Comparison of ENCODE assay signal across 17 cellular contexts in the genomic region with DNA sequence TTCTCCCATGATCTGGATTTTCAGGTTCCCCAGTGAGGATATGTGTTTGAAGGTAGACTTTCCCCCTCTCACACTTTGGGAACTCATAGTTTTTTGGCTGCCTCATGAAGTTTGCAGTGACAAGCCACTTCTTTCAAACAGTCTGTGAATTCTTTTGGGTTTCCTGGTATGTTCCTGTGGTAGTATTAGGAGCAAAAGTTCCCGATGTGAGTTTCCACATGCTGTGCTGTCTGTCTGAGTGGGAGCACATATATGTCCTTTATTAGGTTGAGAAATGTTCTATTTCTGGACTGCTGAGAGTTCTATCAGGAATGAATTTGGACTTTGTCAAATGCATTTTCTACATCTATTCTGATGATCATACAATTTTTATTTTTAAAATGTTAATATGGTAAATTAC.
A peak's percentile ranks its signal among the peaks of the same experiment; 100 is the strongest.
DNase-seq lines count a peak whose midpoint lies in the region; ATAC-seq, FAIRE-seq and TF ChIP-seq lines count a peak whose summit lies in the region.
"Had no signal": no experiment of that assay in that cellular context is flagged by ENCODE, and none has a peak within 500 bp of the region (broad histone marks: within the 10 kb centered on the region; RNA-seq: fewer than 3 reads in every experiment).

No MANE protein-coding gene starts in this region.

- H3K27me3 ChIP-seq in astrocyte (ENCODE audit: insufficient read depth, low read length), result no peaks in the 10 kb centered on the region

- H3K4me1 Mint-ChIP-seq in astrocyte (ENCODE audit: low read depth, unreplicated experiment), result peaks cover 1% of the 10 kb centered on the region
- H3K4me1 Mint-ChIP-seq: B cell; CD4-positive, alpha-beta memory T cell had no signal

- H3K9me3 ChIP-seq in astrocyte (ENCODE audit: insufficient read depth, low read depth, low read length) (no peaks in the 10 kb centered on the region), mucosa of descending colon (peaks cover 16% of the 10 kb centered on the region)

- H3K4me2 ChIP-seq in astrocyte (ENCODE audit: low read length), result no peak overlapping the region
- H3K4me2 ChIP-seq: SK-N-SH had no signal

- H3K9ac ChIP-seq in astrocyte (ENCODE audit: low read length), result no peak overlapping the region
- H3K9ac ChIP-seq: SK-N-SH had no signal

- FAIRE-seq in astrocyte (lab: Jason Lieb, UNC), result no peak
- FAIRE-seq: GM12892, GM18507 had no signal

- no peak for TF ChIP-seq CTCF in astrocyte (IDR thresholded peaks at IDR 0.05; ENCODE audit: insufficient read depth, low read depth, low read length)
- no peak for TF ChIP-seq CTCF in mucosa of descending colon (IDR thresholded peaks at IDR 0.05)

- H3K9me3 Mint-ChIP-seq in astrocyte (ENCODE audit: unreplicated experiment), result peaks cover 13% of the 10 kb centered on the region

- H3K4me3 ChIP-seq in astrocyte (ENCODE audit: insufficient read depth, low read depth, low read length) (no peak overlapping the region), mucosa of descending colon (no peak overlapping the region)

- H3K36me3 ChIP-seq in astrocyte (ENCODE audit: insufficient read depth, low read length) (no peaks in the 10 kb centered on the region), mucosa of descending colon (ENCODE audit: low read depth) (no peaks in the 10 kb centered on the region)

- H2AFZ ChIP-seq in astrocyte (ENCODE audit: low read depth, low read length), result no peak overlapping the region

- ATAC-seq in mucosa of descending colon (no peak), HG03571 (IDR thresholded peaks at IDR 0.05; ENCODE audit: unreplicated experiment) (no peak)

- H3K79me2 ChIP-seq in astrocyte (ENCODE audit: insufficient read depth, low read length), result no peaks in the 10 kb centered on the region

- no peak overlapping the region for H3K27ac Mint-ChIP-seq in astrocyte (ENCODE audit: unreplicated experiment)
- H3K27ac Mint-ChIP-seq: B cell; CD4-positive, alpha-beta memory T cell had no signal

- no peaks in the 10 kb centered on the region for H3K27me3 Mint-ChIP-seq in astrocyte (ENCODE audit: low read depth, unreplicated experiment)
- H3K27me3 Mint-ChIP-seq: B cell; CD4-positive, alpha-beta memory T cell had no signal

- intact Hi-C loops in mucosa of descending colon (cut with DNase I, micrococcal nuclease), result no loop called here

- H3K36me3 Mint-ChIP-seq in astrocyte (ENCODE audit: low read depth, unreplicated experiment), result no peaks in the 10 kb centered on the region
- H3K36me3 Mint-ChIP-seq: CD4-positive, alpha-beta memory T cell had no signal

- H4K20me1 ChIP-seq in astrocyte (ENCODE audit: insufficient read depth, low read length), result no peaks in the 10 kb centered on the region

- H3K27ac ChIP-seq in astrocyte (ENCODE audit: low read depth, low read length), result no peak overlapping the region

- no peak overlapping the region for H3K4me3 Mint-ChIP-seq in astrocyte (ENCODE audit: unreplicated experiment)
- H3K4me3 Mint-ChIP-seq: B cell; CD4-positive, alpha-beta memory T cell had no signal

- H3K4me1 ChIP-seq in astrocyte (ENCODE audit: insufficient read depth, low read length) (no peaks in the 10 kb centered on the region), mucosa of descending colon (ENCODE audit: low read depth) (no peaks in the 10 kb centered on the region)

- DNase-seq in GM03348 (ENCODE audit: low spot score), result peak; percentile 19
- DNase-seq in astrocyte (ENCODE audit: low read depth), result peak; percentile 44
- DNase-seq in iris pigment epithelial cell (ENCODE audit: low read depth), result peak; percentile 18
- no peak for DNase-seq in mucosa of descending colon
- DNase-seq in effector CD4-positive, alpha-beta T cell, result no peak
- no peak for DNase-seq in glomerular visceral epithelial cell (ENCODE audit: extremely low spot score)
- DNase-seq: CD4-positive, alpha-beta memory T cell; NCI-H1105 treated with DMSO at 0.1 percent for 48 hours; NCI-H1694; NCI-H2081 treated with DMSO at 0.1 percent for 48 hours; NCI-H748 treated with DMSO at 0.1 percent for 48 hours; SHP77 treated with DMSO at 0.1 percent for 48 hours; SK-N-SH had no signal

Comparison
In these comparisons a context has a peak if more than half of its experiments do, and no peak if none do; other contexts are left out.
1. DNase-seq: peak in GM03348 (single experiment), astrocyte (single experiment) and iris pigment epithelial cell (single experiment); none in mucosa of descending colon (0 of 3), effector CD4-positive, alpha-beta T cell (single experiment) and glomerular visceral epithelial cell (single experiment).